Comparison of ENCODE assay signal across 38 cellular contexts in genomic region chr21:39866093-39866492, GRCh38. TPM values are rescaled to one million over a fixed set of nuclear protein-coding genes. Genes with fewer than 3 reads are reported as not detected.
"Had no signal": no experiment of that assay in that cellular context is flagged by ENCODE, and none has a peak within 500 bp of the region (broad histone marks: within the 10 kb centered on the region; RNA-seq: fewer than 3 reads in every experiment).

No MANE protein-coding gene starts in this region.

- H3K9me3 ChIP-seq: MG63 had no signal

- H3K36me3 ChIP-seq: MG63 had no signal

- DNase-seq: Karpas-422, Kasumi-1, MG63, MM.1S, MV-4-11, NCI-H1048, NCI-H1092, NCI-H1092 treated with DMSO at 0.1 percent for 48 hours, NCI-H1105, NCI-H1105 treated with DMSO at 0.1 percent for 48 hours, NCI-H1417, NCI-H1417 treated with DMSO at 0.1 percent for 48 hours, NCI-H1436, NCI-H1436 treated with DMSO at 0.1 percent for 48 hours, NCI-H146, NCI-H1694, NCI-H1694 treated with DMSO at 0.1 percent for 48 hours, NCI-H187, NCI-H187 treated with DMSO at 0.1 percent for 48 hours, NCI-H1930, NCI-H2029, NCI-H2029 treated with DMSO at 0.1 percent for 48 hours, NCI-H2081, NCI-H2081 treated with DMSO at 0.1 percent for 48 hours, NCI-H2107, NCI-H2171, NCI-H2227 treated with DMSO at 0.1 percent for 48 hours, NCI-H226, NCI-H345, NCI-H446, NCI-H446 treated with DMSO at 0.1 percent for 48 hours, NCI-H510A, NCI-H510A treated with DMSO at 0.1 percent for 48 hours, NCI-H524 had no signal

- H3K4me3 ChIP-seq: MG63 had no signal

RNA-seq across cellular contexts. Expression of gene PCP4, which starts 1.1 kb away (rescaled TPM):
- total RNA-seq: LHCN-M2, M059J, MCF 10A, NCI-H460 had no signal
